Comparison of ENCODE assay signal across 7 cellular contexts in the genomic region with DNA sequence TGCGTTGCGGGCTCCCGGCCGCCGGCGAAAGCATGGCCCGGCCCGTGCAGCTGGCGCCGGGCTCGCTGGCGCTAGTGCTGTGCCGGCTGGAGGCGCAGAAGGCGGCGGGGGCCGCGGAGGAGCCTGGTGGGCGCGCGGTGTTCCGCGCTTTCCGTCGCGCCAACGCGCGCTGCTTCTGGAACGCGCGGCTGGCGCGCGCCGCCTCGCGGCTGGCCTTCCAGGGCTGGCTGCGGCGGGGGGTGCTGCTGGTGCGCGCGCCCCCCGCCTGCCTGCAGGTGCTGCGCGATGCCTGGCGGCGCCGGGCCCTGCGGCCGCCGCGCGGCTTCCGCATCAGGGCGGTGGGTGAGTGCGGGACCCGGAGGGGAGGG. TPM values are rescaled to one million over a fixed set of nuclear protein-coding genes. Genes with fewer than 3 reads are reported as not detected.
DNase-seq lines count a peak whose midpoint lies in the region; ATAC-seq and TF ChIP-seq lines count a peak whose summit lies in the region.
"Not testable (repeated sequence)": the region's sequence is repeated elsewhere in the genome, so short reads cannot be mapped to it uniquely, and the experiment has no call there.

No MANE protein-coding gene starts in this region.

- H3K4me3 ChIP-seq in GM23248 (peak overlapping the region; percentile 79), kidney epithelial cell (ENCODE audit: low read depth, low read length) (peak overlapping the region; percentile 54), trophoblast cell (ENCODE audit: low read depth, low read length) (peak overlapping the region; percentile 78)
- H3K4me3 ChIP-seq in WERI-Rb-1 (ENCODE audit: low read depth, low read length), result not testable (repeated sequence)

- not testable (repeated sequence) for H3K27ac ChIP-seq in GM23248; trophoblast cell (ENCODE audit: low read depth, low read length)
- H3K27ac ChIP-seq in WERI-Rb-1, result peak overlapping the region; percentile 75; the same call in 1 of the 2 replicates

- H3K14ac ChIP-seq in trophoblast cell (ENCODE audit: low read length), result not testable (repeated sequence)

- H4K91ac ChIP-seq in trophoblast cell (ENCODE audit: low read depth, low read length), result not testable (repeated sequence)

- not testable (repeated sequence) for H4K12ac ChIP-seq in trophoblast cell (ENCODE audit: low read depth, low read length)

- not testable (repeated sequence) for H4K20me1 ChIP-seq in GM23248 (ENCODE audit: insufficient read depth)

- not testable (repeated sequence) for H2BK120ac ChIP-seq in trophoblast cell (ENCODE audit: insufficient read depth, low read length, poor library complexity)

- H2AFZ ChIP-seq in GM23248; trophoblast cell (ENCODE audit: insufficient read depth, low read length, poor library complexity): not testable (repeated sequence)

- H3K79me1 ChIP-seq in trophoblast cell (ENCODE audit: low read length), result not testable (repeated sequence)

- not testable (repeated sequence) for H3K9me2 ChIP-seq in GM23248 (ENCODE audit: insufficient read depth)

- not testable (repeated sequence) for H3K9me3 Mint-ChIP-seq in effector memory CD8-positive, alpha-beta T cell

- not testable (repeated sequence) for H3K4me1 ChIP-seq in GM23248 (ENCODE audit: insufficient read depth); trophoblast cell (ENCODE audit: control insufficient read depth in 1 of 2, insufficient read depth in 2 of 2, low read length in 2 of 2)

- not testable (repeated sequence) for H3K9me3 ChIP-seq in GM23248 (ENCODE audit: low read depth); WERI-Rb-1 (ENCODE audit: severe bottlenecking); trophoblast cell (ENCODE audit: insufficient read depth, low read depth, low read length)

- H3K9ac ChIP-seq in GM23248, result not testable (repeated sequence)
- peak overlapping the region; percentile 68 for H3K9ac ChIP-seq in trophoblast cell (ENCODE audit: low read length)

- ATAC-seq in GM18868 (IDR thresholded peaks at IDR 0.05; ENCODE audit: unreplicated experiment), result peak; percentile 46
- peak; percentile 39 for ATAC-seq in HG03460 (IDR thresholded peaks at IDR 0.05; ENCODE audit: unreplicated experiment)
- peak; percentile 60 for ATAC-seq in effector memory CD8-positive, alpha-beta T cell (replicated peaks)

- 0% methylated on average over 13 to 18 of the region's 58 CpGs for WGBS in GM23248 (ENCODE audit: low coverage in 1 of 2, low lambda C conversion rate in 2 of 2, missing lambda C conversion rate in 2 of 2), 2 experiments
- no CpG with 5 or more reads among the region's 58 CpGs for WGBS in trophoblast cell (ENCODE audit: extremely low coverage, insufficient coverage, insufficient read length)

- not testable (repeated sequence) for H3K79me2 ChIP-seq in GM23248 (ENCODE audit: insufficient read depth); trophoblast cell (ENCODE audit: control insufficient read depth, insufficient read depth, low read length, poor library complexity)

- not testable (repeated sequence) for H2BK12ac ChIP-seq in trophoblast cell (ENCODE audit: low read length)

- H3K36me3 Mint-ChIP-seq in effector memory CD8-positive, alpha-beta T cell (ENCODE audit: insufficient read depth), result not testable (repeated sequence)

- H3K18ac ChIP-seq in trophoblast cell (ENCODE audit: low read length), result not testable (repeated sequence)

- not testable (repeated sequence) for H3K4me3 Mint-ChIP-seq in effector memory CD8-positive, alpha-beta T cell

- not testable (repeated sequence) for H3K4ac ChIP-seq in trophoblast cell (ENCODE audit: low read depth, low read length)

- not testable (repeated sequence) for TF ChIP-seq CTCF in WERI-Rb-1 (IDR thresholded peaks at IDR 0.05; ENCODE audit: low read depth, low read length); kidney epithelial cell (IDR thresholded peaks at IDR 0.05; ENCODE audit: insufficient read depth, low read length, poor library complexity, severe bottlenecking)

- H3K23ac ChIP-seq in trophoblast cell (ENCODE audit: low read length), result not testable (repeated sequence)

- not testable (repeated sequence) for H3K27ac Mint-ChIP-seq in effector memory CD8-positive, alpha-beta T cell

- DNase-seq in GM23248; WERI-Rb-1; effector memory CD8-positive, alpha-beta T cell; kidney epithelial cell (ENCODE audit: low read depth); trophoblast cell: not testable (repeated sequence)

- H3F3A ChIP-seq in GM23248 (ENCODE audit: insufficient read depth), result not testable (repeated sequence)

- H3K27me3 Mint-ChIP-seq in effector memory CD8-positive, alpha-beta T cell, result not testable (repeated sequence)

- H2AK5ac ChIP-seq in trophoblast cell (ENCODE audit: low read length), result not testable (repeated sequence)

- in situ Hi-C loops in GM23248 (cut with MboI), result not testable (repeated sequence)

- H3K36me3 ChIP-seq in GM23248 (ENCODE audit: low read depth); WERI-Rb-1; kidney epithelial cell (ENCODE audit: control insufficient read depth, insufficient read depth, low read length); trophoblast cell (ENCODE audit: control insufficient read depth in 1 of 2, insufficient read depth in 2 of 2, low read length in 2 of 2): not testable (repeated sequence)

- H4K8ac ChIP-seq in trophoblast cell (ENCODE audit: low read depth, low read length), result not testable (repeated sequence)

- not testable (repeated sequence) for H2BK5ac ChIP-seq in trophoblast cell (ENCODE audit: low read depth, low read length, poor library complexity)

- peaks cover 36% of the 10 kb centered on the region for H3K27me3 ChIP-seq in GM23248 (replicated peaks; ENCODE audit: insufficient read depth)
- H3K27me3 ChIP-seq in WERI-Rb-1 (ENCODE audit: insufficient read depth, low read depth, severe bottlenecking); kidney epithelial cell (ENCODE audit: control insufficient read depth, insufficient read depth, low read length); trophoblast cell (ENCODE audit: insufficient read depth, low read length): not testable (repeated sequence)

- H3K4me2 ChIP-seq in GM23248 (ENCODE audit: unreplicated experiment) (peak overlapping the region; percentile 81), trophoblast cell (ENCODE audit: low read length) (peak overlapping the region; percentile 100)

- H3K4me1 Mint-ChIP-seq in effector memory CD8-positive, alpha-beta T cell (ENCODE audit: low read depth in 2 of 2), result not testable (repeated sequence)

RNA-seq across cellular contexts. Expression of a gene that starts 0.2 kb away (rescaled TPM):
- total RNA-seq in GM23248 (2014; rRNA removed; shearing (Covaris generic)), result 0.25 TPM in 1 of 2 replicates, not detected in the other
- not detected in 2 replicates for polyA plus RNA-seq in GM23248 (2016; fragmentation: Nextera tagmentation; extraction: Ambion mirVana)
- 0.21 and 0.71 TPM in 2 replicates for total RNA-seq in kidney epithelial cell
- polyA plus RNA-seq in trophoblast cell (2013), result 0.28 and 0.37 TPM in 2 replicates
